ENCODE assay signal across 1 cellular context in the genomic region with DNA sequence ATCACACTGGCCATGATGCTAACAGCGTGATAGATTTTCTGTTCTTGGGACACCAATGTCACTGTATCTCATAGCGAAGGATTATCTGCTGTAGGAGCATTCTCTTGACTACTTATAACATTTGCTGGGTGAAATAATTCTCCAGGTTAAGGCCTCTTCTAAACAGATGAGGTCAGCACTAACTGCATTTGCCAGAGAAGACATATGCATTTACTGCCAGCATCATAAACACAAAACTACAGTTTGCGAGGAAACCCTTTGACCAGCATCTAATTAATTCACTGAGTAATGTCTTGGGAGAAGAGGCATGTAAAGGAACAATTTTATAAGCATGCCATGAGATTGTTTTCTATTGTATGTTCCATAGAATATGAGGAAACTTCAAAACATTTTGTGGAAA.
TF ChIP-seq lines count a peak whose summit lies in the region.

No MANE protein-coding gene starts in this region.

TF ChIP-seq in HepG2, 621 proteins besides CTCF, POLR2A, EP300 and RAD21:
- TF ChIP-seq ZKSCAN1 (IDR thresholded peaks at IDR 0.05; ENCODE audit: low read length) (no peak), MAFF (IDR thresholded peaks at IDR 0.05; ENCODE audit: low read depth, low read length) (peak; percentile 65), MAFK (conservative IDR thresholded peaks at IDR 0.05 in 1 of 2, IDR thresholded peaks at IDR 0.05 in 1 of 2; ENCODE audit: low read length in 2 of 2) (peak; percentile 77 to 80), REXO4 (CRISPR knock-in tag; IDR thresholded peaks at IDR 0.05; ENCODE audit: borderline replicate concordance) (no peak)
